ENCODE assay signal across 15 cellular contexts in genomic region chr2:118969025-118969733, GRCh38. TPM values are rescaled to one million over a fixed set of nuclear protein-coding genes. Genes with fewer than 3 reads are reported as not detected.
DNase-seq lines count a peak whose midpoint lies in the region; ATAC-seq, FAIRE-seq and TF ChIP-seq lines count a peak whose summit lies in the region.
"Had no signal": no experiment of that assay in that cellular context is flagged by ENCODE, and none has a peak within 500 bp of the region (broad histone marks: within the 10 kb centered on the region; RNA-seq: fewer than 3 reads in every experiment).

No MANE protein-coding gene starts in this region.

- POLR2A ChIA-PET in HepG2 (lab: Yijun Ruan, JAX), result no interaction called here

- no peaks in the 10 kb centered on the region for H4K20me1 ChIP-seq in HepG2 (ENCODE audit: insufficient read depth, low read length)

- no peak for TF ChIP-seq POLR2A in HepG2 (IDR thresholded peaks at IDR 0.05; ENCODE audit: insufficient read depth in 1 of 2, low read depth in 2 of 2, low read length in 2 of 2)
- no peak for TF ChIP-seq POLR2A in vagina (IDR thresholded peaks at IDR 0.05)

- H3K9me3 ChIP-seq in HepG2 (ENCODE audit: low read length) (no peaks in the 10 kb centered on the region), vagina (no peaks in the 10 kb centered on the region)
- H3K9me3 ChIP-seq: BE2C, HAP-1 had no signal

- H3K4me3 Mint-ChIP-seq in Calu3 (ENCODE audit: low read depth, unreplicated experiment), result no peak overlapping the region

- H3K9ac ChIP-seq in HepG2 (ENCODE audit: insufficient read depth, low read depth, low read length), result no peak overlapping the region
- H3K9ac ChIP-seq: KMS-11 had no signal

- no peak overlapping the region for H3K4me2 ChIP-seq in HepG2 (ENCODE audit: low read depth, low read length)
- H3K4me2 ChIP-seq: KMS-11 had no signal

- H3K27me3 Mint-ChIP-seq in Calu3 (ENCODE audit: unreplicated experiment), result peaks cover 42% of the 10 kb centered on the region

- no peaks in the 10 kb centered on the region for H3K36me3 ChIP-seq in HepG2 (replicated peaks in 1 of 2; ENCODE audit: control insufficient read depth in 1 of 2, insufficient read depth in 2 of 2, low read length in 2 of 2)
- H3K36me3 ChIP-seq in vagina, result no peaks in the 10 kb centered on the region
- H3K36me3 ChIP-seq: BE2C, HAP-1 had no signal

- H3K4me3 ChIP-seq in HL-60 (replicated peaks; ENCODE audit: insufficient read depth, low read length) (no peak overlapping the region), HepG2 (replicated peaks in 1 of 3; ENCODE audit: insufficient read depth in 1 of 3, low read depth in 2 of 3, low read length in 3 of 3) (no peak overlapping the region), vagina (no peak overlapping the region)
- H3K4me3 ChIP-seq: HAP-1 had no signal

- H3K4me1 Mint-ChIP-seq in Calu3 (ENCODE audit: low read depth, unreplicated experiment), result peaks cover 9% of the 10 kb centered on the region

- TF ChIP-seq EP300 in HepG2 (IDR thresholded peaks at IDR 0.05; ENCODE audit: low read depth in 2 of 2, low read length in 2 of 2), result no peak
- no peak for TF ChIP-seq EP300 in HepG2 (CRISPR knock-in tag; IDR thresholded peaks at IDR 0.05; ENCODE audit: borderline replicate concordance)

- H3K79me2 ChIP-seq in HepG2 (ENCODE audit: insufficient read depth, low read length), result no peaks in the 10 kb centered on the region

- no peak for TF ChIP-seq CTCF in HL-60 (IDR thresholded peaks at IDR 0.05; ENCODE audit: insufficient read depth, low read length)
- TF ChIP-seq CTCF in HepG2 (CRISPR knock-in tag; IDR thresholded peaks at IDR 0.05), result no peak
- no peak for TF ChIP-seq CTCF in vagina (IDR thresholded peaks at IDR 0.05)
- no peak for TF ChIP-seq CTCF in omental fat pad (IDR thresholded peaks at IDR 0.05)
- TF ChIP-seq CTCF in Calu3 (IDR thresholded peaks at IDR 0.05; ENCODE audit: unreplicated experiment), result no peak

- in situ Hi-C loops in HepG2 (cut with HindIII; ENCODE audit: extremely low pct_ligation_motif_present, low pct_unique_long_range_greater_than_20kb), result no loop called here

- no TSS peak for BruUV-seq in HepG2 (replicated peaks; lab: Mats Ljungman, UMichigan)
- BruUV-seq in Calu3 (replicated peaks; lab: Mats Ljungman, UMichigan), result no TSS peak

- CTCF ChIA-PET in HepG2 (lab: Yijun Ruan, JAX; ENCODE audit: low intra/inter-chr PET ratio, low total read pairs), result no interaction called here
- CTCF ChIA-PET in Calu3 (lab: Charles Lee), result no interaction called here

- no peaks in the 10 kb centered on the region for H3K4me1 ChIP-seq in HepG2 (ENCODE audit: insufficient read depth, low read length)
- H3K4me1 ChIP-seq in vagina, result no peaks in the 10 kb centered on the region
- H3K4me1 ChIP-seq: BE2C, HAP-1 had no signal

- no peak for TF ChIP-seq RAD21 in HepG2 (CRISPR knock-in tag; IDR thresholded peaks at IDR 0.05)

- peak overlapping the region; percentile 34 for H3K27ac ChIP-seq in HL-60 (replicated peaks)
- H3K27ac ChIP-seq in epithelial cell of prostate, result peak overlapping the region; percentile 54
- no peak overlapping the region for H3K27ac ChIP-seq in HepG2 (ENCODE audit: extremely low read length, insufficient read depth, low read length)
- no peak overlapping the region for H3K27ac ChIP-seq in vagina
- H3K27ac ChIP-seq: KMS-11 had no signal

- no peaks in the 10 kb centered on the region for H3K36me3 Mint-ChIP-seq in Calu3 (ENCODE audit: insufficient read depth, unreplicated experiment)

- 13% methylated on average over 7 of the region's 7 CpGs for WGBS in HepG2 (ENCODE audit: low lambda C conversion rate)

- DNase-seq in HL-60 (ENCODE audit: low read depth in 1 of 2, low spot score in 1 of 2) (no peak), epithelial cell of prostate (ENCODE audit: low read depth, low spot score) (no peak), HepG2 (ENCODE audit: low spot score) (no peak), vagina (ENCODE audit: extremely low spot score in 2 of 2) (peak; percentile 61 to 80), omental fat pad (ENCODE audit: low spot score) (no peak), Calu3 (no peak), DMS 273 (lab: John Stamatoyannopoulos, UW; ENCODE audit: unreplicated experiment) (no peak)
- DNase-seq: BE2C, NCI-H1092 treated with DMSO at 0.1 percent for 48 hours, NCI-H1694 treated with DMSO at 0.1 percent for 48 hours, Right ventricle myocardium superior had no signal

- FAIRE-seq in HepG2 (lab: Jason Lieb, UNC), result peak; percentile 23

- no peaks in the 10 kb centered on the region for H3K27me3 ChIP-seq in HL-60 (ENCODE audit: insufficient read depth, poor library complexity, severe bottlenecking)
- H3K27me3 ChIP-seq in HepG2 (ENCODE audit: control insufficient read depth in 1 of 2, insufficient read depth in 2 of 2, low read length in 2 of 2), result peaks cover 2 to 15% of the 10 kb centered on the region in 2 experiments; a peak in 2 of 5 replicates
- no peaks in the 10 kb centered on the region for H3K27me3 ChIP-seq in vagina
- H3K27me3 ChIP-seq: BE2C had no signal

- no peaks in the 10 kb centered on the region for H3K9me3 Mint-ChIP-seq in Calu3 (ENCODE audit: low read depth, unreplicated experiment)

- ATAC-seq in HepG2 (no peak), omental fat pad (ENCODE audit: low FRiP score) (no peak)
- ATAC-seq: Panc1 had no signal

- intact Hi-C loops in HepG2 (cut with micrococcal nuclease; ENCODE audit: unreplicated experiment), result no loop called here
- intact Hi-C loops in vagina (cut with DNase I), result no loop called here
- intact Hi-C loops in Calu3 (cut with micrococcal nuclease; ENCODE audit: unreplicated experiment), result no loop called here

- H2AFZ ChIP-seq in HepG2 (ENCODE audit: low read length), result no peak overlapping the region

- H3K27ac Mint-ChIP-seq in Calu3 (ENCODE audit: unreplicated experiment), result no peak overlapping the region

TF ChIP-seq in HepG2, 621 proteins besides CTCF, POLR2A, EP300 and RAD21 (continues in another document):
- no peak for TF ChIP-seq ZNF180 (CRISPR knock-in tag; IDR thresholded peaks at IDR 0.05; ENCODE audit: borderline replicate concordance, low read depth)
- TF ChIP-seq ZNF343 (CRISPR knock-in tag; IDR thresholded peaks at IDR 0.05), result no peak
- no peak for TF ChIP-seq MTA3 (CRISPR knock-in tag; IDR thresholded peaks at IDR 0.05)
- TF ChIP-seq MZF1 (CRISPR knock-in tag; IDR thresholded peaks at IDR 0.05; ENCODE audit: borderline replicate concordance), result no peak
- TF ChIP-seq, protein P1, sequence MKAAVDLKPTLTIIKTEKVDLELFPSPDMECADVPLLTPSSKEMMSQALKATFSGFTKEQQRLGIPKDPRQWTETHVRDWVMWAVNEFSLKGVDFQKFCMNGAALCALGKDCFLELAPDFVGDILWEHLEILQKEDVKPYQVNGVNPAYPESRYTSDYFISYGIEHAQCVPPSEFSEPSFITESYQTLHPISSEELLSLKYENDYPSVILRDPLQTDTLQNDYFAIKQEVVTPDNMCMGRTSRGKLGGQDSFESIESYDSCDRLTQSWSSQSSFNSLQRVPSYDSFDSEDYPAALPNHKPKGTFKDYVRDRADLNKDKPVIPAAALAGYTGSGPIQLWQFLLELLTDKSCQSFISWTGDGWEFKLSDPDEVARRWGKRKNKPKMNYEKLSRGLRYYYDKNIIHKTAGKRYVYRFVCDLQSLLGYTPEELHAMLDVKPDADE (CRISPR knock-in tag; IDR thresholded peaks at IDR 0.05), result no peak
- TF ChIP-seq SALL1 (CRISPR knock-in tag; IDR thresholded peaks at IDR 0.05), result no peak
- TF ChIP-seq ZNF615 (CRISPR knock-in tag; IDR thresholded peaks at IDR 0.05; ENCODE audit: borderline replicate concordance), result no peak
- TF ChIP-seq ZNF691 (CRISPR knock-in tag; IDR thresholded peaks at IDR 0.05; ENCODE audit: borderline replicate concordance, low read depth), result no peak

RNA-seq across cellular contexts. Expression of gene MARCO, which starts 27.2 kb away (rescaled TPM):
- total RNA-seq in HepG2 (2016; rRNA removed; fragmentation: Illumina TruSeq; extraction: Trizol) (not detected in 2 replicates), vagina (5.6 TPM), omental fat pad (10 to 100 TPM; 20.3 to 70.6 (median 27.7) TPM), Calu3 (2022) (not detected in 2 replicates)
- total RNA-seq in HepG2 (2016; cell fraction: cytosol; rRNA removed; fragmentation: Illumina TruSeq; extraction: Trizol; ENCODE audit: low read depth), result not detected in 2 replicates
- not detected in 2 replicates for total RNA-seq in HepG2 (2016; cell fraction: insoluble cytoplasmic fraction; rRNA removed; fragmentation: Illumina TruSeq; extraction: Trizol)
- total RNA-seq in HepG2 (2016; cell fraction: membrane; rRNA removed; fragmentation: Illumina TruSeq; extraction: Trizol), result not detected in 2 replicates
- not detected in 2 replicates for total RNA-seq in HepG2 (2016; cell fraction: nucleus; rRNA removed; fragmentation: Illumina TruSeq; extraction: Trizol)
- not detected in 2 replicates for polyA plus RNA-seq in HepG2 (2011; rRNA removed)
- polyA plus RNA-seq in HepG2 (2011; cell fraction: cytosol; rRNA removed), result not detected in 2 replicates
- not detected in 2 replicates for polyA plus RNA-seq in HepG2 (2011; cell fraction: nucleus; rRNA removed)
- not detected in 2 replicates for polyA plus RNA-seq in HepG2 (2012)
- polyA plus RNA-seq in HepG2 (2016; cell fraction: cytosol; fragmentation: Illumina TruSeq; extraction: Trizol; ENCODE audit: low read depth), result not detected in 2 replicates
- not detected in 2 replicates for polyA plus RNA-seq in HepG2 (2016; cell fraction: insoluble cytoplasmic fraction; fragmentation: Illumina TruSeq; extraction: Trizol; ENCODE audit: low read depth)
- polyA plus RNA-seq in HepG2 (2016; cell fraction: membrane; fragmentation: Illumina TruSeq; extraction: Trizol; ENCODE audit: low read depth), result not detected in 2 replicates
- polyA plus RNA-seq in HepG2 (2016; cell fraction: nucleus; fragmentation: Illumina TruSeq; extraction: Trizol; ENCODE audit: insufficient read depth, low read depth), result not detected in 2 replicates
- not detected in 2 replicates for polyA minus RNA-seq in HepG2 (2011; rRNA and poly(A)+ RNA removed; ENCODE audit: low replicate concordance)
- polyA minus RNA-seq in HepG2 (2011; cell fraction: cytosol; rRNA and poly(A)+ RNA removed), result not detected in 2 replicates
- polyA minus RNA-seq in HepG2 (2011; cell fraction: nucleus; rRNA and poly(A)+ RNA removed), result not detected in 2 replicates
- total RNA-seq: NCI-H460 had no signal

Comparison
In these comparisons a context has a peak if more than half of its experiments do, and no peak if none do; other contexts are left out.
1. DNase-seq: peak in vagina (2 of 2); none in HL-60 (0 of 2), epithelial cell of prostate (single experiment), HepG2 (single experiment), omental fat pad (single experiment), Calu3 (single experiment) and DMS 273 (single experiment).
2. H3K27ac ChIP-seq: peak in HL-60 (single experiment) and epithelial cell of prostate (single experiment); none in HepG2 (single experiment) and vagina (single experiment).